Comparison of ENCODE assay signal across 24 cellular contexts in the genomic region with DNA sequence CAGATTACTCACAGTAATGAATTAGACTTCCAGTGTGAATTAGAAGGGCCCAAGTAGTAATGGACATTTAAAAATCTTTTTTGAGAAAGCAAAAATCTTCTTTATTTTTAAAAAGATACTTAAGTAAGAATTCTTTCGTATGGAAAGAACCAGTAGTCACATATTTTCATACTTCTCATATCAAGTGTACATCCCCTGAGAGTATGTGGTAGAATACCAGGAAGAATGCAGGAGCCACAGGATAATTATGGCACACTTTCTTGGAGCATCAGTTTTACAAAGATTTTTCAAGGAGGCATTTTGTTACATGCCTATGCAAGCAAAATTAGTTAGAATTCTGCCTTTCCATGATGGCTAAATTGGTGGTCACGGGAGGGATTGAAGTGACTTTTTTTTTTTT. TPM values are rescaled to one million over a fixed set of nuclear protein-coding genes. Genes with fewer than 3 reads are reported as not detected.
DNase-seq lines count a peak whose midpoint lies in the region; TF ChIP-seq lines count a peak whose summit lies in the region.
"Had no signal": no experiment of that assay in that cellular context is flagged by ENCODE, and none has a peak within 500 bp of the region (broad histone marks: within the 10 kb centered on the region; RNA-seq: fewer than 3 reads in every experiment).

No MANE protein-coding gene starts in this region.

- TF ChIP-seq CTCF in cardiac fibroblast (IDR thresholded peaks at IDR 0.05; ENCODE audit: low read depth, low read length) (no peak), suprapubic skin (IDR thresholded peaks at IDR 0.05) (no peak), GM13976 (IDR thresholded peaks at IDR 0.05; ENCODE audit: borderline replicate concordance, control extremely low read depth, extremely low read depth, insufficient read depth, missing control alignments) (no peak), glutamatergic neuron (IDR thresholded peaks at IDR 0.05; ENCODE audit: partially characterized antibody, unreplicated experiment) (no peak)

- no peak overlapping the region for H3K27ac Mint-ChIP-seq in glutamatergic neuron (ENCODE audit: unreplicated experiment)

- DNase-seq in AG20443 (ENCODE audit: low spot score), result peak; percentile 28
- DNase-seq in cardiac fibroblast (ENCODE audit: low read depth in 2 of 2), result peak; percentile 17 to 30
- DNase-seq in hepatic stellate cell (ENCODE audit: low spot score), result peak; percentile 31
- DNase-seq in suprapubic skin (ENCODE audit: low spot score in 2 of 2), result no peak
- no peak for DNase-seq in GM13976 (ENCODE audit: low spot score)
- no peak for DNase-seq in glutamatergic neuron
- no peak for DNase-seq in substantia nigra (lab: John Stamatoyannopoulos, UW)
- DNase-seq: BE2C; CD8-positive, alpha-beta memory T cell; DMS 273 treated with DMSO at 0.1 percent for 48 hours; DMS79; EL; GDM1; Karpas-422; MG63; NCI-H1417; NCI-H1694; NCI-H2029 treated with DMSO at 0.1 percent for 48 hours; NCI-H2227 treated with DMSO at 0.1 percent for 48 hours; NCI-H526 treated with DMSO at 0.1 percent for 48 hours; SHP77 had no signal

- peaks cover 7% of the 10 kb centered on the region for H3K4me1 Mint-ChIP-seq in glutamatergic neuron (ENCODE audit: low read depth, unreplicated experiment)
- H3K4me1 Mint-ChIP-seq: CD14-positive monocyte; CD8-positive, alpha-beta memory T cell had no signal

- no peaks in the 10 kb centered on the region for H3K9me3 Mint-ChIP-seq in glutamatergic neuron (ENCODE audit: unreplicated experiment)
- H3K9me3 Mint-ChIP-seq: CD8-positive, alpha-beta memory T cell had no signal

- no peak overlapping the region for H3K4me3 ChIP-seq in ACC112 (ENCODE audit: low read depth, low read length)
- H3K4me3 ChIP-seq in cardiac fibroblast (replicated peaks in 1 of 2; ENCODE audit: low read depth in 2 of 2, low read length in 2 of 2), result no peak overlapping the region
- H3K4me3 ChIP-seq in suprapubic skin, result no peak overlapping the region
- H3K4me3 ChIP-seq: MG63 had no signal

- H3K27me3 ChIP-seq in ACC112 (ENCODE audit: insufficient read depth, low read length), result no peaks in the 10 kb centered on the region
- H3K27me3 ChIP-seq in suprapubic skin, result no peaks in the 10 kb centered on the region
- H3K27me3 ChIP-seq: BE2C, MG63 had no signal

- H3K36me3 Mint-ChIP-seq in glutamatergic neuron (ENCODE audit: unreplicated experiment), result no peaks in the 10 kb centered on the region

- peak overlapping the region; percentile 16; the same call in 1 of the 2 replicates for H3K27ac ChIP-seq in ACC112 (ENCODE audit: low read depth, low read length)
- no peak overlapping the region for H3K27ac ChIP-seq in suprapubic skin
- H3K27ac ChIP-seq in substantia nigra (ENCODE audit: low read depth, low read length, poor library complexity, severe bottlenecking), result no peak overlapping the region
- H3K27ac ChIP-seq: RWPE1 had no signal

- H3K4me1 ChIP-seq in ACC112 (ENCODE audit: control insufficient read depth, insufficient read depth, low read length, unreplicated experiment), result peaks cover 5% of the 10 kb centered on the region
- H3K4me1 ChIP-seq in suprapubic skin, result no peaks in the 10 kb centered on the region
- H3K4me1 ChIP-seq: BE2C had no signal

- TF ChIP-seq POLR2A in suprapubic skin (IDR thresholded peaks at IDR 0.05), result no peak

- no peak overlapping the region for H3K4me3 Mint-ChIP-seq in glutamatergic neuron (ENCODE audit: unreplicated experiment)
- H3K4me3 Mint-ChIP-seq: CD14-positive monocyte; CD8-positive, alpha-beta memory T cell had no signal

- H3K9me3 ChIP-seq in suprapubic skin, result no peaks in the 10 kb centered on the region
- H3K9me3 ChIP-seq: BE2C, MG63 had no signal

- H3K27me3 Mint-ChIP-seq in glutamatergic neuron (ENCODE audit: unreplicated experiment), result no peaks in the 10 kb centered on the region
- H3K27me3 Mint-ChIP-seq: CD8-positive, alpha-beta memory T cell had no signal

- no peak overlapping the region for H2AFZ ChIP-seq in ACC112 (ENCODE audit: low read length, unreplicated experiment)

- H3K36me3 ChIP-seq in ACC112 (ENCODE audit: insufficient read depth, low read length), result peaks cover 43% of the 10 kb centered on the region
- peaks cover 45% of the 10 kb centered on the region for H3K36me3 ChIP-seq in suprapubic skin

- no peak for TF ChIP-seq EP300 in suprapubic skin (IDR thresholded peaks at IDR 0.05)

- in situ Hi-C loops in GM13976 (cut with MboI; ENCODE audit: low sequenced_read_pairs, unreplicated experiment), result no loop called here

- H3K79me2 ChIP-seq in ACC112 (ENCODE audit: control insufficient read depth, insufficient read depth, low read length, unreplicated experiment), result no peaks in the 10 kb centered on the region

- WGBS in suprapubic skin, result 88% methylated on average over 2 of the region's 2 CpGs

RNA-seq across cellular contexts. Expression of gene POLD3, which starts 28.2 kb away (rescaled TPM):
- total RNA-seq in suprapubic skin (10 to 100 TPM; 10.9 to 26.6 (median 14.7) TPM), glutamatergic neuron (ENCODE audit: unreplicated experiment) (9.0 TPM)

Comparison
In these comparisons a context has a peak if more than half of its experiments do, and no peak if none do; other contexts are left out.
1. DNase-seq: peak in AG20443 (single experiment), cardiac fibroblast (2 of 2) and hepatic stellate cell (single experiment); none in suprapubic skin (0 of 2), GM13976 (single experiment), glutamatergic neuron (single experiment) and substantia nigra (0 of 49).